ENCODE assay signal across 21 cellular contexts in the genomic region with DNA sequence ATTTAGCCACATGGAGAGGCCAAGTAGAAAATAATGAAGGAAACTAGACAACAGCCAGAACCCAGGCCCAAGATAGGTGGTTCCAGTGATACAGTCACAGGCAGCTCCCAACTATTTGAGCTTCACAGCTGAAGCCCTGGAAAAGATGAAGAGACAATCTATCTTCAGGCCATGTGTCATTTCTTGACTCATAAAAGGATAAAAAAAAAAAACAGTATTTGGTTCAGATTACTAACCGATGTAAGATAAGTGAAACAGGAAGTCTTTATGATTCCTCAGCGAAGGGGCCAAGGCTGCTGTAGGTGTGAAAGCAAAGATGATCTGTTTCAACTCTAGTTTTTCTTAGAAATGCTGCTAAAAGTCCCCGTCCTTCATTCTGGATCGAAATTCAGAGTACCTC.
A peak's percentile ranks its signal among the peaks of the same experiment; 100 is the strongest.
DNase-seq lines count a peak whose midpoint lies in the region; ATAC-seq and TF ChIP-seq lines count a peak whose summit lies in the region.
"Had no signal": no experiment of that assay in that cellular context is flagged by ENCODE, and none has a peak within 500 bp of the region (broad histone marks: within the 10 kb centered on the region; RNA-seq: fewer than 3 reads in every experiment).

No MANE protein-coding gene starts in this region.

- no peaks in the 10 kb centered on the region for H3K4me1 Mint-ChIP-seq in activated T-helper 17 cell treated with anti-CD3 and anti-CD28 coated beads, Interleukin-2, amount 50 U/mL, for 72 hours
- no peaks in the 10 kb centered on the region for H3K4me1 Mint-ChIP-seq in activated T-helper 2 cell treated with anti-CD3 and anti-CD28 coated beads, Interferon-gamma antibody, Interleukin-2, Interleukin-4, amounts not matched to agents 10 μg/mL and 5 μg/mL and 100 μg/mL, durations not matched to agents 14 hours and 24 hours and 36 hours (ENCODE audit: low read depth)
- H3K4me1 Mint-ChIP-seq: activated CD8-positive, alpha-beta memory T cell treated with anti-CD3 and anti-CD28 coated beads, Interleukin-2, amount 10 ng/mL, durations not matched to agents 7 days and 5 days; activated naive CD8-positive, alpha-beta T cell treated with anti-CD3 and anti-CD28 coated beads for 36 hours had no signal

- no peak for TF ChIP-seq CTCF in foreskin fibroblast (IDR thresholded peaks at IDR 0.05; ENCODE audit: low read depth, low read length)

- peak; percentile 53 for DNase-seq in AG20443 (ENCODE audit: low spot score)
- DNase-seq in HT1080 (ENCODE audit: low read depth) = peak; percentile 69
- DNase-seq in foreskin fibroblast = peak; percentile 26 to 60
- DNase-seq in activated T-helper 2 cell treated with anti-CD3 and anti-CD28 coated beads, Interferon-gamma antibody, Interleukin-2, Interleukin-4, amounts not matched to agents 10 μg/mL and 5 μg/mL and 100 μg/mL, durations not matched to agents 14 hours and 24 hours and 36 hours (ENCODE audit: low spot score) = no peak
- DNase-seq in nucleus accumbens (lab: John Stamatoyannopoulos, UW) = no peak
- DNase-seq: activated CD4-positive, alpha-beta T cell treated with anti-CD3 and anti-CD28 coated beads for 48 hours; activated CD8-positive, alpha-beta memory T cell treated with anti-CD3 and anti-CD28 coated beads, Interleukin-2, amount 10 ng/mL, durations not matched to agents 7 days and 5 days; activated naive CD8-positive, alpha-beta T cell treated with anti-CD3 and anti-CD28 coated beads for 36 hours; AML-193; body of pancreas; colonic mucosa; NCI-H2081; NCI-H446; stimulated activated CD4-positive, alpha-beta T cell treated with anti-CD3 and anti-CD28 coated beads, Interleukin-4, amount 100 ng/mL, for 1 hour; stimulated activated naive CD8-positive, alpha-beta T cell treated with anti-CD3 and anti-CD28 coated beads, Interleukin-15, Interleukin-2, amounts not matched to agents 100 U/mL and 50 U/mL, for 24 hours; transverse colon had no signal

- H3K9me3 Mint-ChIP-seq in activated T-helper 17 cell treated with anti-CD3 and anti-CD28 coated beads, Interleukin-2, amount 50 U/mL, for 72 hours = peaks cover 14% of the 10 kb centered on the region
- H3K9me3 Mint-ChIP-seq in activated T-helper 2 cell treated with anti-CD3 and anti-CD28 coated beads, Interferon-gamma antibody, Interleukin-2, Interleukin-4, amounts not matched to agents 10 μg/mL and 5 μg/mL and 100 μg/mL, durations not matched to agents 14 hours and 24 hours and 36 hours = peaks cover 33% of the 10 kb centered on the region

- intact Hi-C loops in activated T-helper 2 cell treated with anti-CD3 and anti-CD28 coated beads, Interferon-gamma antibody, Interleukin-2, Interleukin-4, amounts not matched to agents 10 μg/mL and 5 μg/mL and 100 μg/mL, durations not matched to agents 14 hours and 24 hours and 36 hours (cut with micrococcal nuclease) = no loop called here

- peak; percentile 14 for ATAC-seq in activated T-helper 17 cell treated with anti-CD3 and anti-CD28 coated beads, Interleukin-2, amount 50 U/mL, for 72 hours (replicated peaks)
- no peak for ATAC-seq in GM18868 (IDR thresholded peaks at IDR 0.05; ENCODE audit: unreplicated experiment)
- ATAC-seq in HG03159 (IDR thresholded peaks at IDR 0.05; ENCODE audit: unreplicated experiment) = no peak
- ATAC-seq: activated CD8-positive, alpha-beta memory T cell treated with anti-CD3 and anti-CD28 coated beads, Interleukin-2, amount 10 ng/mL, durations not matched to agents 7 days and 5 days; body of pancreas; stimulated activated naive CD8-positive, alpha-beta T cell treated with anti-CD3 and anti-CD28 coated beads, Interleukin-15, Interleukin-2, amounts not matched to agents 100 U/mL and 50 U/mL, for 24 hours had no signal

- H3K27ac Mint-ChIP-seq in activated T-helper 17 cell treated with anti-CD3 and anti-CD28 coated beads, Interleukin-2, amount 50 U/mL, for 72 hours = no peak overlapping the region
- H3K27ac Mint-ChIP-seq in activated T-helper 2 cell treated with anti-CD3 and anti-CD28 coated beads, Interferon-gamma antibody, Interleukin-2, Interleukin-4, amounts not matched to agents 10 μg/mL and 5 μg/mL and 100 μg/mL, durations not matched to agents 14 hours and 24 hours and 36 hours = no peak overlapping the region
- H3K27ac Mint-ChIP-seq: activated CD8-positive, alpha-beta memory T cell treated with anti-CD3 and anti-CD28 coated beads, Interleukin-2, amount 10 ng/mL, durations not matched to agents 7 days and 5 days; activated naive CD8-positive, alpha-beta T cell treated with anti-CD3 and anti-CD28 coated beads for 36 hours had no signal

- H3K27me3 Mint-ChIP-seq in activated T-helper 17 cell treated with anti-CD3 and anti-CD28 coated beads, Interleukin-2, amount 50 U/mL, for 72 hours = no peaks in the 10 kb centered on the region
- no peaks in the 10 kb centered on the region for H3K27me3 Mint-ChIP-seq in activated T-helper 2 cell treated with anti-CD3 and anti-CD28 coated beads, Interferon-gamma antibody, Interleukin-2, Interleukin-4, amounts not matched to agents 10 μg/mL and 5 μg/mL and 100 μg/mL, durations not matched to agents 14 hours and 24 hours and 36 hours (ENCODE audit: low read depth)
- H3K27me3 Mint-ChIP-seq: activated CD8-positive, alpha-beta memory T cell treated with anti-CD3 and anti-CD28 coated beads, Interleukin-2, amount 10 ng/mL, durations not matched to agents 7 days and 5 days; activated naive CD8-positive, alpha-beta T cell treated with anti-CD3 and anti-CD28 coated beads for 36 hours had no signal

- H3K36me3 Mint-ChIP-seq in activated T-helper 17 cell treated with anti-CD3 and anti-CD28 coated beads, Interleukin-2, amount 50 U/mL, for 72 hours (ENCODE audit: low read depth) = no peaks in the 10 kb centered on the region
- no peaks in the 10 kb centered on the region for H3K36me3 Mint-ChIP-seq in activated T-helper 2 cell treated with anti-CD3 and anti-CD28 coated beads, Interferon-gamma antibody, Interleukin-2, Interleukin-4, amounts not matched to agents 10 μg/mL and 5 μg/mL and 100 μg/mL, durations not matched to agents 14 hours and 24 hours and 36 hours (ENCODE audit: low read depth)
- H3K36me3 Mint-ChIP-seq: activated CD8-positive, alpha-beta memory T cell treated with anti-CD3 and anti-CD28 coated beads, Interleukin-2, amount 10 ng/mL, durations not matched to agents 7 days and 5 days; activated naive CD8-positive, alpha-beta T cell treated with anti-CD3 and anti-CD28 coated beads for 36 hours had no signal

- no peak overlapping the region for H3K4me3 ChIP-seq in foreskin fibroblast (ENCODE audit: low read depth in 1 of 2, low read length in 2 of 2)
- H3K4me3 ChIP-seq: body of pancreas, colonic mucosa, hepatocyte, smooth muscle cell, transverse colon had no signal

- H3K4me3 Mint-ChIP-seq in activated T-helper 17 cell treated with anti-CD3 and anti-CD28 coated beads, Interleukin-2, amount 50 U/mL, for 72 hours = no peak overlapping the region
- no peak overlapping the region for H3K4me3 Mint-ChIP-seq in activated T-helper 2 cell treated with anti-CD3 and anti-CD28 coated beads, Interferon-gamma antibody, Interleukin-2, Interleukin-4, amounts not matched to agents 10 μg/mL and 5 μg/mL and 100 μg/mL, durations not matched to agents 14 hours and 24 hours and 36 hours (ENCODE audit: low read depth)
- H3K4me3 Mint-ChIP-seq: activated CD8-positive, alpha-beta memory T cell treated with anti-CD3 and anti-CD28 coated beads, Interleukin-2, amount 10 ng/mL, durations not matched to agents 7 days and 5 days; activated naive CD8-positive, alpha-beta T cell treated with anti-CD3 and anti-CD28 coated beads for 36 hours had no signal

Comparison
In these comparisons a context has a peak if more than half of its experiments do, and no peak if none do; other contexts are left out.
1. DNase-seq: peak in AG20443 (single experiment), HT1080 (single experiment) and foreskin fibroblast (2 of 2); none in activated T-helper 2 cell treated with anti-CD3 and anti-CD28 coated beads, Interferon-gamma antibody, Interleukin-2, Interleukin-4, amounts not matched to agents 10 μg/mL and 5 μg/mL and 100 μg/mL, durations not matched to agents 14 hours and 24 hours and 36 hours (single experiment) and nucleus accumbens (0 of 56).